Comparison of ENCODE assay signal across 1 cellular context in the genomic region with DNA sequence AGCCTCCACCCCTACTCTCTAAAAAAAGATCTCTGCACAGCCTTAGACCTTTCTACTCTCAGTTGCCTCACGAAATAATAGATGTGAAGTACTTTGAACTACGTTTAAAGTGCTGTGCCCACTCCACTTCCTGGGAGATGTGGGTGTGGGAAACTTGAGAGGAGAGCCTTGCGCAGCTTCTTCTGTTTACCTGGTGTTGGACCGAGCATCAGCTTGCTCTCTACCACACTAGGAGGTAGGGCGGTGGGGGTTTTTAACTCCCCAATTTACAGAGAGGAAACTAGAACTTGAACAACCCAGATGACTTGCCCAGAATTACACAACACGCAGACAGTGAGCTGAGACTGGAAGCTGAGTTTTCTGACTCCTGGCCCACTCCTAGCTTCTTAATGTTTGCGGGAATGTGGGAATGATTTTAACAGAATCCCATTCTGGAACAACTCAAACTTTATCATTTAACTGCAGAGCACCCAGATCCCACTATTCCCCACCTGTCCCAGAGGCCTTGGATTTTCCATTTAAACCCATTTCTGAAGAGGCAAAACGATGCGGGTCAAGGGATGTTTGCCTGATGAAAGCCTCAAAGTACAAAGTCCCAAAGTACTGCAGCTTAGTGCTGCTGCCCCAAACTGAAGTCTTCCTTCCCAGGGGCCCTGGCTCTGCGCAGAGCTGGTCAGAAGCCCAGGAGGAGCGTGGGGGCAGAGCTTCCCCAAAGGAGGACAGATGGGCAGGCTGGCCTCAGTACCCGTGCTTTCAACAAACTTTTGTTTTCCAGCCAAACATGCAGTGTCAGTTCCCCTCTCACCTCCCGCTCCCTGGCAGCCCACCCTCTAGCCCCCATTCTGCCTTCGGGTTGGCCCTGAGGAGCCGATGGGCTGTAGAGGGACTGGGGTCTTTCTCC.
TF ChIP-seq lines count a peak whose summit lies in the region.

No MANE protein-coding gene starts in this region.

TF ChIP-seq in SK-N-SH, 30 proteins besides CTCF, POLR2A, EP300 and RAD21 (continued from another document):
- TF ChIP-seq, protein P1, sequence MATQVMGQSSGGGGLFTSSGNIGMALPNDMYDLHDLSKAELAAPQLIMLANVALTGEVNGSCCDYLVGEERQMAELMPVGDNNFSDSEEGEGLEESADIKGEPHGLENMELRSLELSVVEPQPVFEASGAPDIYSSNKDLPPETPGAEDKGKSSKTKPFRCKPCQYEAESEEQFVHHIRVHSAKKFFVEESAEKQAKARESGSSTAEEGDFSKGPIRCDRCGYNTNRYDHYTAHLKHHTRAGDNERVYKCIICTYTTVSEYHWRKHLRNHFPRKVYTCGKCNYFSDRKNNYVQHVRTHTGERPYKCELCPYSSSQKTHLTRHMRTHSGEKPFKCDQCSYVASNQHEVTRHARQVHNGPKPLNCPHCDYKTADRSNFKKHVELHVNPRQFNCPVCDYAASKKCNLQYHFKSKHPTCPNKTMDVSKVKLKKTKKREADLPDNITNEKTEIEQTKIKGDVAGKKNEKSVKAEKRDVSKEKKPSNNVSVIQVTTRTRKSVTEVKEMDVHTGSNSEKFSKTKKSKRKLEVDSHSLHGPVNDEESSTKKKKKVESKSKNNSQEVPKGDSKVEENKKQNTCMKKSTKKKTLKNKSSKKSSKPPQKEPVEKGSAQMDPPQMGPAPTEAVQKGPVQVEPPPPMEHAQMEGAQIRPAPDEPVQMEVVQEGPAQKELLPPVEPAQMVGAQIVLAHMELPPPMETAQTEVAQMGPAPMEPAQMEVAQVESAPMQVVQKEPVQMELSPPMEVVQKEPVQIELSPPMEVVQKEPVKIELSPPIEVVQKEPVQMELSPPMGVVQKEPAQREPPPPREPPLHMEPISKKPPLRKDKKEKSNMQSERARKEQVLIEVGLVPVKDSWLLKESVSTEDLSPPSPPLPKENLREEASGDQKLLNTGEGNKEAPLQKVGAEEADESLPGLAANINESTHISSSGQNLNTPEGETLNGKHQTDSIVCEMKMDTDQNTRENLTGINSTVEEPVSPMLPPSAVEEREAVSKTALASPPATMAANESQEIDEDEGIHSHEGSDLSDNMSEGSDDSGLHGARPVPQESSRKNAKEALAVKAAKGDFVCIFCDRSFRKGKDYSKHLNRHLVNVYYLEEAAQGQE (IDR thresholded peaks at IDR 0.05; ENCODE audit: low read depth, low read length): no peak
- TF ChIP-seq SMC3 (IDR thresholded peaks at IDR 0.05; ENCODE audit: low read depth, low read length) (no peak), YY1 (IDR thresholded peaks at IDR 0.05; ENCODE audit: low read depth) (no peak), FOSL2 (IDR thresholded peaks at IDR 0.05; ENCODE audit: borderline replicate concordance, low read depth) (no peak), NRF1 (IDR thresholded peaks at IDR 0.05; ENCODE audit: low read depth, low read length) (no peak), RXRA (IDR thresholded peaks at IDR 0.05; ENCODE audit: borderline replicate concordance, low read depth) (no peak)
- TF ChIP-seq, protein P2, sequence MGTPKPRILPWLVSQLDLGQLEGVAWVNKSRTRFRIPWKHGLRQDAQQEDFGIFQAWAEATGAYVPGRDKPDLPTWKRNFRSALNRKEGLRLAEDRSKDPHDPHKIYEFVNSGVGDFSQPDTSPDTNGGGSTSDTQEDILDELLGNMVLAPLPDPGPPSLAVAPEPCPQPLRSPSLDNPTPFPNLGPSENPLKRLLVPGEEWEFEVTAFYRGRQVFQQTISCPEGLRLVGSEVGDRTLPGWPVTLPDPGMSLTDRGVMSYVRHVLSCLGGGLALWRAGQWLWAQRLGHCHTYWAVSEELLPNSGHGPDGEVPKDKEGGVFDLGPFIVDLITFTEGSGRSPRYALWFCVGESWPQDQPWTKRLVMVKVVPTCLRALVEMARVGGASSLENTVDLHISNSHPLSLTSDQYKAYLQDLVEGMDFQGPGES (IDR thresholded peaks at IDR 0.05; ENCODE audit: low read depth, low read length): no peak
- TF ChIP-seq, protein P3, sequence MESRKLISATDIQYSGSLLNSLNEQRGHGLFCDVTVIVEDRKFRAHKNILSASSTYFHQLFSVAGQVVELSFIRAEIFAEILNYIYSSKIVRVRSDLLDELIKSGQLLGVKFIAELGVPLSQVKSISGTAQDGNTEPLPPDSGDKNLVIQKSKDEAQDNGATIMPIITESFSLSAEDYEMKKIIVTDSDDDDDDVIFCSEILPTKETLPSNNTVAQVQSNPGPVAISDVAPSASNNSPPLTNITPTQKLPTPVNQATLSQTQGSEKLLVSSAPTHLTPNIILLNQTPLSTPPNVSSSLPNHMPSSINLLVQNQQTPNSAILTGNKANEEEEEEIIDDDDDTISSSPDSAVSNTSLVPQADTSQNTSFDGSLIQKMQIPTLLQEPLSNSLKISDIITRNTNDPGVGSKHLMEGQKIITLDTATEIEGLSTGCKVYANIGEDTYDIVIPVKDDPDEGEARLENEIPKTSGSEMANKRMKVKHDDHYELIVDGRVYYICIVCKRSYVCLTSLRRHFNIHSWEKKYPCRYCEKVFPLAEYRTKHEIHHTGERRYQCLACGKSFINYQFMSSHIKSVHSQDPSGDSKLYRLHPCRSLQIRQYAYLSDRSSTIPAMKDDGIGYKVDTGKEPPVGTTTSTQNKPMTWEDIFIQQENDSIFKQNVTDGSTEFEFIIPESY (IDR thresholded peaks at IDR 0.05; ENCODE audit: borderline replicate concordance, low read depth): no peak
